In genomic region chr5:175444060-175444904, GRCh38 we compare ENCODE assay signal across 9 cellular contexts. TPM values are rescaled to one million over a fixed set of nuclear protein-coding genes. Genes with fewer than 3 reads are reported as not detected.
A peak's percentile ranks its signal among the peaks of the same experiment; 100 is the strongest.
DNase-seq lines count a peak whose midpoint lies in the region; ATAC-seq, FAIRE-seq and TF ChIP-seq lines count a peak whose summit lies in the region.
"Had no signal": no experiment of that assay in that cellular context is flagged by ENCODE, and none has a peak within 500 bp of the region (broad histone marks: within the 10 kb centered on the region; RNA-seq: fewer than 3 reads in every experiment).

DRD1 (minus strand) TSS chr5:175444182; CDS start chr5:175443099, 1,083 bp downstream.

- H3K27me3 Mint-ChIP-seq in activated T-helper 2 cell treated with anti-CD3 and anti-CD28 coated beads, Interferon-gamma antibody, Interleukin-2, Interleukin-4, amounts not matched to agents 10 μg/mL and 5 μg/mL and 100 μg/mL, durations not matched to agents 14 hours and 24 hours and 36 hours (ENCODE audit: low read depth): peaks cover 67% of the 10 kb centered on the region

- H3K4me1 Mint-ChIP-seq in activated T-helper 2 cell treated with anti-CD3 and anti-CD28 coated beads, Interferon-gamma antibody, Interleukin-2, Interleukin-4, amounts not matched to agents 10 μg/mL and 5 μg/mL and 100 μg/mL, durations not matched to agents 14 hours and 24 hours and 36 hours (ENCODE audit: low read depth): peaks cover 1% of the 10 kb centered on the region

- H3K27me3 ChIP-seq in foreskin keratinocyte: peaks cover 82% of the 10 kb centered on the region
- H3K27me3 ChIP-seq in SJCRH30: no peaks in the 10 kb centered on the region

- FAIRE-seq in urothelium cell line (lab: Jason Lieb, UNC): no peak

- intact Hi-C loops in activated T-helper 2 cell treated with anti-CD3 and anti-CD28 coated beads, Interferon-gamma antibody, Interleukin-2, Interleukin-4, amounts not matched to agents 10 μg/mL and 5 μg/mL and 100 μg/mL, durations not matched to agents 14 hours and 24 hours and 36 hours (cut with micrococcal nuclease): loop anchor here (1.0 kb wide), 1 partner anchor 493 kb away; no protein-coding TSS in a partner anchor
- intact Hi-C loops in posterior cingulate gyrus (cut with DNase I): loop anchor here (1.0 to 10.0 kb wide), 2 partner anchors 189 to 493 kb away; no protein-coding TSS in a partner anchor

- TF ChIP-seq CTCF in foreskin keratinocyte (conservative IDR thresholded peaks at IDR 0.05): peak; percentile 87

- H3K27ac ChIP-seq in foreskin keratinocyte (no peak within 1 kb of the TSS), SJCRH30 (no peak within 1 kb of the TSS)

- no peaks in the 10 kb centered on the region for H3K9me3 Mint-ChIP-seq in activated T-helper 2 cell treated with anti-CD3 and anti-CD28 coated beads, Interferon-gamma antibody, Interleukin-2, Interleukin-4, amounts not matched to agents 10 μg/mL and 5 μg/mL and 100 μg/mL, durations not matched to agents 14 hours and 24 hours and 36 hours
- H3K9me3 Mint-ChIP-seq: naive B cell had no signal

- DNase-seq in NCI-H2196 (lab: John Stamatoyannopoulos, UW; ENCODE audit: unreplicated experiment) (peak; percentile 45), NCI-H2196 treated with DMSO at 0.1 percent for 48 hours (lab: John Stamatoyannopoulos, UW; ENCODE audit: unreplicated experiment) (no peak), NCI-H526 treated with DMSO at 0.1 percent for 48 hours (lab: John Stamatoyannopoulos, UW) (peak; percentile 1), foreskin keratinocyte (peak in 1 of 2 donors; percentile 48), posterior cingulate gyrus (peak in 8 of 10 donors; percentile 45 to 94 (median 70)), urothelium cell line (ENCODE audit: low spot score) (peak; percentile 79), SJCRH30 (no peak)
- peak; percentile 22 for DNase-seq in activated T-helper 2 cell treated with anti-CD3 and anti-CD28 coated beads, Interferon-gamma antibody, Interleukin-2, Interleukin-4, amounts not matched to agents 10 μg/mL and 5 μg/mL and 100 μg/mL, durations not matched to agents 14 hours and 24 hours and 36 hours (ENCODE audit: low spot score)
- DNase-seq: naive B cell had no signal

- H3K4me3 ChIP-seq in SJCRH30: no peak within 1 kb of the TSS

- H3K27ac Mint-ChIP-seq in activated T-helper 2 cell treated with anti-CD3 and anti-CD28 coated beads, Interferon-gamma antibody, Interleukin-2, Interleukin-4, amounts not matched to agents 10 μg/mL and 5 μg/mL and 100 μg/mL, durations not matched to agents 14 hours and 24 hours and 36 hours: no peak within 1 kb of the TSS
- H3K27ac Mint-ChIP-seq: naive B cell had no signal

- no peaks in the 10 kb centered on the region for H3K4me1 ChIP-seq in foreskin keratinocyte
- peaks cover 23% of the 10 kb centered on the region for H3K4me1 ChIP-seq in SJCRH30

- peak within 1 kb of the TSS; percentile 43 for H3K4me3 Mint-ChIP-seq in activated T-helper 2 cell treated with anti-CD3 and anti-CD28 coated beads, Interferon-gamma antibody, Interleukin-2, Interleukin-4, amounts not matched to agents 10 μg/mL and 5 μg/mL and 100 μg/mL, durations not matched to agents 14 hours and 24 hours and 36 hours (ENCODE audit: low read depth)

- ATAC-seq in foreskin keratinocyte: peak; percentile 87

- H3K9me3 ChIP-seq in SJCRH30 (replicated peaks): no peaks in the 10 kb centered on the region

- no peaks in the 10 kb centered on the region for H3K36me3 Mint-ChIP-seq in activated T-helper 2 cell treated with anti-CD3 and anti-CD28 coated beads, Interferon-gamma antibody, Interleukin-2, Interleukin-4, amounts not matched to agents 10 μg/mL and 5 μg/mL and 100 μg/mL, durations not matched to agents 14 hours and 24 hours and 36 hours (ENCODE audit: low read depth)
- H3K36me3 Mint-ChIP-seq: naive B cell had no signal

- no peaks in the 10 kb centered on the region for H3K36me3 ChIP-seq in SJCRH30

RNA-seq across cellular contexts. Expression of gene DRD1, which starts in this region (rescaled TPM):
- total RNA-seq in activated T-helper 2 cell treated with anti-CD3 and anti-CD28 coated beads, Interferon-gamma antibody, Interleukin-2, Interleukin-4, amounts not matched to agents 10 μg/mL and 5 μg/mL and 100 μg/mL, durations not matched to agents 14 hours and 24 hours and 36 hours: not detected in 2 replicates
- not detected in 2 replicates for total RNA-seq in foreskin keratinocyte
- polyA plus RNA-seq in foreskin keratinocyte: not detected in 2 replicates
- not detected in 2 replicates for total RNA-seq in SJCRH30 (2014; rRNA removed; shearing (Covaris generic))

Comparison
In these comparisons a context has a peak if more than half of its experiments do, and no peak if none do; other contexts are left out.
1. DNase-seq: peak in NCI-H2196 (single experiment), NCI-H526 treated with DMSO at 0.1 percent for 48 hours (single experiment), posterior cingulate gyrus (8 of 10) and urothelium cell line (single experiment); none in NCI-H2196 treated with DMSO at 0.1 percent for 48 hours (single experiment) and SJCRH30 (0 of 2).
2. Peak in DNase-seq in activated T-helper 2 cell treated with anti-CD3 and anti-CD28 coated beads, Interferon-gamma antibody, Interleukin-2, Interleukin-4, amounts not matched to agents 10 μg/mL and 5 μg/mL and 100 μg/mL, durations not matched to agents 14 hours and 24 hours and 36 hours; RNA of the gene not detected or under 1 TPM.
3. Peak in ATAC-seq in foreskin keratinocyte; RNA of the gene not detected or under 1 TPM.